In the genomic region with DNA sequence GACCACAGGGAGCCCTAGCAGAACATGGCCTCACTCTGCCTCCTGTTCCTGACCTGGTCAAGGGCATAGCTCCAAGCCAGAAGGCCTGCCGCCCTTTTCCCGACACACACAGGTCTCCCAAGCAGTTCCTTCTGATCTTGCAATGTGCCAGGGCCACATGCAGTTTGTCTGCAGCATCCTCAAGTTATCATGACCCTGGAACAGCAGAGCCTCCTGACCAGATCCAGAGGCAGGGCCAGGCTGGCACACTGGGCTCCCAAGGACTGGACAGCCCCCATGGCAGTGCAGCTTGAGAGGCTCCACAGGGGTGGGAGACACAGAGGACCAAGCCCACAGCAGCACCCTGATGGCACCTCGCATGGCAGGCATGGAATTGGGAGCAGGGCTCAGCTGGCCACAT, we compare ENCODE assay signal across 27 cellular contexts. TPM values are rescaled to one million over a fixed set of nuclear protein-coding genes. Genes with fewer than 3 reads are reported as not detected.
"Had no signal": no experiment of that assay in that cellular context is flagged by ENCODE, and none has a peak within 500 bp of the region (broad histone marks: within the 10 kb centered on the region; RNA-seq: fewer than 3 reads in every experiment).

No MANE protein-coding gene starts in this region.

- H3K27ac ChIP-seq: body of pancreas, colonic mucosa had no signal

- H3K4me3 ChIP-seq: body of pancreas, colonic mucosa had no signal

- H3K4me1 Mint-ChIP-seq: activated CD4-positive, alpha-beta memory T cell treated with anti-CD3 and anti-CD28 coated beads, Interleukin-2, amount 10 ng/mL, durations not matched to agents 7 days and 5 days; activated CD4-positive, alpha-beta T cell treated with anti-CD3 and anti-CD28 coated beads, Interleukin-2, amount 10 ng/mL, durations not matched to agents 7 days and 5 days; activated naive CD4-positive, alpha-beta T cell treated with anti-CD3 and anti-CD28 coated beads, Interleukin-2, amount 10 ng/mL, durations not matched to agents 7 days and 5 days; activated naive CD8-positive, alpha-beta T cell treated with anti-CD3 and anti-CD28 coated beads, Interleukin-2, amount 10 ng/mL, durations not matched to agents 7 days and 5 days; WTC11 had no signal

- H3K27me3 Mint-ChIP-seq: activated CD4-positive, alpha-beta memory T cell treated with anti-CD3 and anti-CD28 coated beads, Interleukin-2, amount 10 ng/mL, durations not matched to agents 7 days and 5 days; activated CD4-positive, alpha-beta T cell treated with anti-CD3 and anti-CD28 coated beads, Interleukin-2, amount 10 ng/mL, durations not matched to agents 7 days and 5 days; activated naive CD4-positive, alpha-beta T cell treated with anti-CD3 and anti-CD28 coated beads, Interleukin-2, amount 10 ng/mL, durations not matched to agents 7 days and 5 days; activated naive CD8-positive, alpha-beta T cell treated with anti-CD3 and anti-CD28 coated beads, Interleukin-2, amount 10 ng/mL, durations not matched to agents 7 days and 5 days; activated T-cell treated with anti-CD3 and anti-CD28 coated beads, Interleukin-2, amount 50 U/mL, for 24 hours had no signal

- H3K4me3 Mint-ChIP-seq: activated CD4-positive, alpha-beta memory T cell treated with anti-CD3 and anti-CD28 coated beads, Interleukin-2, amount 10 ng/mL, durations not matched to agents 7 days and 5 days; activated CD4-positive, alpha-beta T cell treated with anti-CD3 and anti-CD28 coated beads, Interleukin-2, amount 10 ng/mL, durations not matched to agents 7 days and 5 days; activated naive CD4-positive, alpha-beta T cell treated with anti-CD3 and anti-CD28 coated beads, Interleukin-2, amount 10 ng/mL, durations not matched to agents 7 days and 5 days; activated naive CD8-positive, alpha-beta T cell treated with anti-CD3 and anti-CD28 coated beads, Interleukin-2, amount 10 ng/mL, durations not matched to agents 7 days and 5 days; activated T-cell treated with anti-CD3 and anti-CD28 coated beads, Interleukin-2, amount 50 U/mL, for 24 hours; activated T-cell treated with anti-CD3 and anti-CD28 coated beads, Interleukin-2, amount 50 U/mL, for 72 hours; endodermal cell; WTC11 had no signal

- H3K9me3 ChIP-seq: body of pancreas, colonic mucosa had no signal

- H3K36me3 ChIP-seq: colonic mucosa had no signal

- H3K27ac Mint-ChIP-seq: activated CD4-positive, alpha-beta memory T cell treated with anti-CD3 and anti-CD28 coated beads, Interleukin-2, amount 10 ng/mL, durations not matched to agents 7 days and 5 days; activated CD4-positive, alpha-beta T cell treated with anti-CD3 and anti-CD28 coated beads, Interleukin-2, amount 10 ng/mL, durations not matched to agents 7 days and 5 days; activated naive CD4-positive, alpha-beta T cell treated with anti-CD3 and anti-CD28 coated beads, Interleukin-2, amount 10 ng/mL, durations not matched to agents 7 days and 5 days; activated naive CD4-positive, alpha-beta T cell treated with anti-CD3 and anti-CD28 coated beads, Interleukin-2, amount 50 U/mL, for 72 hours; activated naive CD8-positive, alpha-beta T cell treated with anti-CD3 and anti-CD28 coated beads, Interleukin-2, amount 10 ng/mL, durations not matched to agents 7 days and 5 days; activated T-cell treated with anti-CD3 and anti-CD28 coated beads, Interleukin-2, amount 50 U/mL, for 24 hours; activated T-cell treated with anti-CD3 and anti-CD28 coated beads, Interleukin-2, amount 50 U/mL, for 72 hours; endodermal cell; WTC11 had no signal

- H3K9me3 Mint-ChIP-seq: activated CD4-positive, alpha-beta memory T cell treated with anti-CD3 and anti-CD28 coated beads, Interleukin-2, amount 10 ng/mL, durations not matched to agents 7 days and 5 days; activated CD4-positive, alpha-beta T cell treated with anti-CD3 and anti-CD28 coated beads, Interleukin-2, amount 10 ng/mL, durations not matched to agents 7 days and 5 days; activated naive CD4-positive, alpha-beta T cell treated with anti-CD3 and anti-CD28 coated beads, Interleukin-2, amount 10 ng/mL, durations not matched to agents 7 days and 5 days; activated naive CD4-positive, alpha-beta T cell treated with anti-CD3 and anti-CD28 coated beads, Interleukin-2, amount 50 U/mL, for 72 hours; activated naive CD8-positive, alpha-beta T cell treated with anti-CD3 and anti-CD28 coated beads, Interleukin-2, amount 10 ng/mL, durations not matched to agents 7 days and 5 days; activated T-cell treated with anti-CD3 and anti-CD28 coated beads, Interleukin-2, amount 50 U/mL, for 24 hours; activated T-cell treated with anti-CD3 and anti-CD28 coated beads, Interleukin-2, amount 50 U/mL, for 72 hours; endodermal cell; WTC11 had no signal

- ATAC-seq: activated naive CD4-positive, alpha-beta T cell treated with anti-CD3 and anti-CD28 coated beads, Interleukin-2, amount 50 U/mL, for 72 hours; activated T-cell treated with anti-CD3 and anti-CD28 coated beads, Interleukin-2, amount 50 U/mL, for 72 hours; body of pancreas; esophagus mucosa; WTC11 had no signal

- H3K4me1 ChIP-seq: colonic mucosa had no signal

- DNase-seq: activated CD4-positive, alpha-beta memory T cell treated with anti-CD3 and anti-CD28 coated beads, Interleukin-2, amount 10 ng/mL, durations not matched to agents 7 days and 5 days; activated CD4-positive, alpha-beta T cell treated with anti-CD3 and anti-CD28 coated beads for 1 hour; activated CD4-positive, alpha-beta T cell treated with anti-CD3 and anti-CD28 coated beads for 4 hours; activated CD4-positive, alpha-beta T cell treated with anti-CD3 and anti-CD28 coated beads, Interleukin-2, amount 10 ng/mL, durations not matched to agents 7 days and 5 days; activated CD4-positive, alpha-beta T cell treated with anti-CD3 and anti-CD28 coated beads, Interleukin-2, amount 50 U/mL, for 4 hours; activated CD8-positive, alpha-beta memory T cell treated with anti-CD3 and anti-CD28 coated beads, Interleukin-2, amount 50 U/mL, for 48 hours; activated gamma-delta T cell; activated naive CD4-positive, alpha-beta T cell; activated naive CD4-positive, alpha-beta T cell treated with anti-CD3 and anti-CD28 coated beads, Interleukin-2, amount 10 ng/mL, durations not matched to agents 7 days and 5 days; activated naive CD8-positive, alpha-beta T cell treated with anti-CD3 and anti-CD28 coated beads, Interleukin-2, amount 10 ng/mL, durations not matched to agents 7 days and 5 days; activated T-cell treated with anti-CD3 and anti-CD28 coated beads for 4 hours; activated T-cell treated with anti-CD3 and anti-CD28 coated beads, Interleukin-2, amount 50 U/mL, for 24 hours; activated T-cell treated with anti-CD3 and anti-CD28 coated beads, Interleukin-2, amount 50 U/mL, for 72 hours; aorta; body of pancreas; caudate nucleus; cerebellar nuclear complex; colonic mucosa; effector memory CD4-positive, alpha-beta T cell; endodermal cell; foreskin fibroblast; head of caudate nucleus; T-helper 2 cell had no signal

- H3K36me3 Mint-ChIP-seq: activated naive CD4-positive, alpha-beta T cell treated with anti-CD3 and anti-CD28 coated beads, Interleukin-2, amount 10 ng/mL, durations not matched to agents 7 days and 5 days; activated naive CD4-positive, alpha-beta T cell treated with anti-CD3 and anti-CD28 coated beads, Interleukin-2, amount 50 U/mL, for 72 hours; activated naive CD8-positive, alpha-beta T cell treated with anti-CD3 and anti-CD28 coated beads, Interleukin-2, amount 10 ng/mL, durations not matched to agents 7 days and 5 days; WTC11 had no signal

- H3K27me3 ChIP-seq: body of pancreas, colonic mucosa had no signal

RNA-seq across cellular contexts. Expression of a gene that starts 40.3 kb away (rescaled TPM):
- total RNA-seq: activated CD4-positive, alpha-beta memory T cell treated with anti-CD3 and anti-CD28 coated beads, Interleukin-2, amount 10 ng/mL, durations not matched to agents 7 days and 5 days; esophagus mucosa; T-helper 1 cell treated with Interleukin-12 subunit alpha and Interleukin-12 subunit beta and Interleukin-4 antibody, amounts not matched to agents 30 ng/mL and 1 ng/mL, for 36 hours; WTC11 had no signal
- polyA plus RNA-seq: aorta had no signal

RNA-seq across cellular contexts. Expression of a gene that starts 43.8 kb away (rescaled TPM):
- total RNA-seq: T-helper 1 cell treated with Interleukin-12 subunit alpha and Interleukin-12 subunit beta and Interleukin-4 antibody, amounts not matched to agents 30 ng/mL and 1 ng/mL, for 36 hours had no signal
